ENCODE assay signal across 8 cellular contexts in the genomic region with DNA sequence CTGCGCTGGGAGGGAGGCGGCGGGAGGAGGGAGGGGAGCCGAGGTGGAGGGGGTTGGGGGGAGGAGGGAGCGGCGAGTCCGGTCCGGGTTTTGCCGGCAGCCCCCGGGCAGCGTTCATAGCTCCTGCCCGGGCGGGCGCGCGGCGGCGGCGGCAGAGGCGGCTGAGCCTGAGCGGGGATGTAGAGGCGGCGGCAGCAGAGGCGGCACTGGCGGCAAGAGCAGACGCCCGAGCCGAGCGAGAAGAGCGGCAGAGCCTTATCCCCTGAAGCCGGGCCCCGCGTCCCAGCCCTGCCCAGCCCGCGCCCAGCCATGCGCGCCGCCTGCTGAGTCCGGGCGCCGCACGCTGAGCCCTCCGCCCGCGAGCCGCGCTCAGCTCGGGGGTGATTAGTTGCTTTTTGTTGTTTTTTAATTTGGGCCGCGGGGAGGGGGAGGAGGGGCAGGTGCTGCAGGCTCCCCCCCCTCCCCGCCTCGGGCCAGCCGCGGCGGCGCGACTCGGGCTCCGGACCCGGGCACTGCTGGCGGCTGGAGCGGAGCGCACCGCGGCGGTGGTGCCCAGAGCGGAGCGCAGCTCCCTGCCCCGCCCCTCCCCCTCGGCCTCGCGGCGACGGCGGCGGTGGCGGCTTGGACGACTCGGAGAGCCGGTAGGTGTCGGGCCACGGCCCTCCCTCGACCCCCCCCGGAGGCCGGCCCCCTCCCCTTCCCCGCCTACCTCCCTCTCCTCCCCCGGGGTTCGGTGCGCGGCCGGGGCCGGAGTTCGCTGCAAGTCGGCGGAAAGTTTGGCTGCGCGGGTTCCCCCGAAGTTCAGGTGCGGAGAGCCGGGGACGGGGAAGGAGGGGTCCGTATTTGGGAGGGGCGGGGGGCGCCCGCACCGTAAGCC. TPM values are rescaled to one million over a fixed set of nuclear protein-coding genes. Genes with fewer than 3 reads are reported as not detected.
A peak's percentile ranks its signal among the peaks of the same experiment; 100 is the strongest.
DNase-seq lines count a peak whose midpoint lies in the region; ATAC-seq, FAIRE-seq and TF ChIP-seq lines count a peak whose summit lies in the region.

TSS of gene CXXC5 (plus strand) at position 145 of the 877 bp plus-strand sequence. CDS start 32,175 bp downstream, outside the sequence.

- no peak for TF ChIP-seq RAD21 in H1 (IDR thresholded peaks at IDR 0.05 in 1 of 2, conservative IDR thresholded peaks at IDR 0.05 in 1 of 2; ENCODE audit: low read depth in 2 of 2, low read length in 2 of 2)

- WGBS in H1 (ENCODE audit: extremely low coverage in 1 of 2, insufficient coverage in 1 of 2, insufficient read length in 1 of 2, insufficient replicate concordance in 2 of 2, low coverage in 1 of 2, low lambda C conversion rate in 2 of 2, missing lambda C conversion rate in 1 of 2), 2 experiments, result 2% methylated on average over 13 of the region's 106 CpGs; no CpG with 5 or more reads in 1 of the 2 experiments

- CTCF ChIA-PET in H1 (lab: Charles Lee; ENCODE audit: partially characterized antibody), result interaction anchor here (0.7 to 14.5 kb wide), 12 partner anchors 13 to 246 kb away, joined by 3 to 224 read pairs (median 4); no protein-coding TSS in a partner anchor

- no peak within 1 kb of the TSS for H2BK120ac ChIP-seq in H1 (replicated peaks; ENCODE audit: low read depth, low read length)

- no peak for FAIRE-seq in H1 (lab: Jason Lieb, UNC)

- H2BK20ac ChIP-seq in H1 (ENCODE audit: low read length), result peak within 1 kb of the TSS; percentile 95; the same call in 1 of the 2 replicates

- peaks cover 9 to 21% of the 10 kb centered on the region in 2 experiments for H4K20me1 ChIP-seq in H1 (replicated peaks in 1 of 2; ENCODE audit: control insufficient read depth in 1 of 2, insufficient read depth in 2 of 2, low read length in 2 of 2)

- POLR2A ChIA-PET in H1 (lab: Charles Lee; ENCODE audit: partially characterized antibody), result interaction anchor here (1.0 to 14.7 kb wide), 18 partner anchors 11 to 119 kb away, joined by 3 to 212 read pairs (median 4); no protein-coding TSS in a partner anchor

- H3K14ac ChIP-seq in H1 (ENCODE audit: insufficient read length), result no peak within 1 kb of the TSS

- H3K27me3 ChIP-seq in H1 (replicated peaks in 1 of 4; ENCODE audit: control insufficient read depth in 3 of 4, extremely low read depth in 1 of 4, insufficient read depth in 3 of 4, low read length in 3 of 4), result peaks cover 3 to 30% (median 22%) of the 10 kb centered on the region in 4 experiments

- no peak within 1 kb of the TSS for H3K4ac ChIP-seq in H1 (replicated peaks; ENCODE audit: insufficient read length, low read depth, low read length)

- DNase-seq in NCI-H2227 (lab: John Stamatoyannopoulos, UW; ENCODE audit: unreplicated experiment) (peak; percentile 87), H1 (ENCODE audit: low read depth in 1 of 2, low spot score in 2 of 2) (peak in 1 of 2 experiments; percentile 90), lung microvascular endothelial cell (ENCODE audit: low read depth in 2 of 2) (peak; percentile 87 to 91), T-helper 9 cell (no peak)
- peak; percentile 45 for DNase-seq in activated CD4-positive, alpha-beta T cell treated with anti-CD3 and anti-CD28 coated beads, Interleukin-2, amount 50 U/mL, for 1 hour
- peak in 4 of 6 experiments; percentile 25 to 46 (median 34) for DNase-seq in stimulated activated naive CD4-positive, alpha-beta T cell (lab: John Stamatoyannopoulos, UW)

- peak; percentile 26 for ATAC-seq in HG02623 (IDR thresholded peaks at IDR 0.05; ENCODE audit: unreplicated experiment)

- peak within 1 kb of the TSS; percentile 55 for H3K56ac ChIP-seq in H1 (replicated peaks; ENCODE audit: insufficient read length, low read depth, low read length)

- H3K9me3 ChIP-seq in H1 (ENCODE audit: insufficient read depth in 2 of 2, low read depth in 1 of 2, low read length in 1 of 2), result no peaks in the 10 kb centered on the region

- peaks cover 19% of the 10 kb centered on the region for H3K79me1 ChIP-seq in H1 (ENCODE audit: low read depth, low read length)

- peak within 1 kb of the TSS; percentile 84 for H3K4me3 ChIP-seq in GM08714 (ENCODE audit: low read length)
- H3K4me3 ChIP-seq in H1 (ENCODE audit: extremely low read depth in 1 of 4, insufficient read depth in 2 of 4, low read depth in 3 of 4, low read length in 4 of 4), result peak within 1 kb of the TSS; percentile 81 to 91 (median 90)

- peak within 1 kb of the TSS; percentile 41; the same call in 1 of the 2 replicates for H3K27ac ChIP-seq in H1 (ENCODE audit: low read depth, low read length)

- H3K18ac ChIP-seq in H1 (ENCODE audit: extremely low read depth, low read length), result peak within 1 kb of the TSS; percentile 87

- peaks cover 20 to 39% (median 33%) of the 10 kb centered on the region in 4 experiments for H3K4me1 ChIP-seq in H1 (replicated peaks in 1 of 4; ENCODE audit: control insufficient read depth in 3 of 4, insufficient read depth in 4 of 4, low read length in 3 of 4)

- H4K5ac ChIP-seq in H1 (ENCODE audit: insufficient read length, low read depth, low read length), result peak within 1 kb of the TSS; percentile 31

- peak within 1 kb of the TSS; percentile 75; the same call in 1 of the 2 replicates for H2BK12ac ChIP-seq in H1 (ENCODE audit: low read depth, low read length)

- no peak within 1 kb of the TSS for H3K23ac ChIP-seq in H1 (ENCODE audit: insufficient read length)

- H3K4me2 ChIP-seq in H1 (ENCODE audit: insufficient read depth in 1 of 2, low read depth in 2 of 2, low read length in 2 of 2), result peak within 1 kb of the TSS; percentile 91 to 97

- peaks cover 19 to 43% of the 10 kb centered on the region in 2 experiments for H3K79me2 ChIP-seq in H1 (ENCODE audit: control insufficient read depth in 1 of 2, insufficient read depth in 2 of 2, low read length in 2 of 2)

- H4K91ac ChIP-seq in H1 (replicated peaks; ENCODE audit: insufficient read length, low read length), result peak within 1 kb of the TSS; percentile 34

- no peak for TF ChIP-seq CTCF in H1 (IDR thresholded peaks at IDR 0.05; ENCODE audit: control extremely low read depth in 1 of 3, insufficient read depth in 1 of 3, low read depth in 1 of 3, low read length in 3 of 3)

- no peaks in the 10 kb centered on the region for H3K36me3 ChIP-seq in H1 (ENCODE audit: control insufficient read depth in 2 of 4, insufficient read depth in 4 of 4, low read length in 3 of 4)

- TF ChIP-seq POLR2A in H1 (IDR thresholded peaks at IDR 0.05; ENCODE audit: control extremely low read depth in 1 of 2, low read depth in 2 of 2, low read length in 2 of 2), result 0 out of 3 replicates have a peak, but pooled peaks of 1 of the 2 experiments have one; percentile 19

- no peak within 1 kb of the TSS for H2AK5ac ChIP-seq in H1 (ENCODE audit: low read depth, low read length)

- no peak within 1 kb of the TSS for H2AFZ ChIP-seq in H1 (ENCODE audit: low read length)

- no peak for TF ChIP-seq EP300 in H1 (IDR thresholded peaks at IDR 0.05; ENCODE audit: borderline replicate concordance in 1 of 2, low read depth in 2 of 2, low read length in 2 of 2)

- peak within 1 kb of the TSS; percentile 85 for H2BK5ac ChIP-seq in H1 (ENCODE audit: low read depth, low read length)

- H4K8ac ChIP-seq in H1 (ENCODE audit: extremely low read depth, insufficient read depth, low read length), result peak within 1 kb of the TSS; percentile 60

- peak within 1 kb of the TSS; percentile 54 to 73 (median 64) for H3K9ac ChIP-seq in H1 (replicated peaks in 1 of 4; ENCODE audit: extremely low read depth in 1 of 4, low read depth in 3 of 4, low read length in 3 of 4)

- peaks cover 24% of the 10 kb centered on the region for H3K23me2 ChIP-seq in H1 (ENCODE audit: low read depth, low read length)

- peak within 1 kb of the TSS; percentile 31; the same call in 1 of the 2 replicates for H2BK15ac ChIP-seq in H1 (ENCODE audit: low read length)

TF ChIP-seq in H1, 55 proteins besides CTCF, POLR2A, EP300 and RAD21 (continues in another document):
- peak; percentile 33 for TF ChIP-seq KDM4A (IDR thresholded peaks at IDR 0.05; ENCODE audit: low read depth, low read length, severe bottlenecking)
- no peak for TF ChIP-seq GTF2F1 (IDR thresholded peaks at IDR 0.05; ENCODE audit: borderline replicate concordance, low read depth, low read length)
- peak; percentile 13; the same call in 1 of the 2 replicates for TF ChIP-seq SP1 (IDR thresholded peaks at IDR 0.05; ENCODE audit: low read depth, low read length)
- TF ChIP-seq TAF1 (IDR thresholded peaks at IDR 0.05; ENCODE audit: low read depth, low read length), result peak; percentile 72
- TF ChIP-seq EZH2 (IDR thresholded peaks at IDR 0.05; ENCODE audit: low read depth, low read length, severe bottlenecking), result no peak
- peak; percentile 50 for TF ChIP-seq ASH2L (IDR thresholded peaks at IDR 0.05; ENCODE audit: low read length)
- no peak for TF ChIP-seq SAP30 (IDR thresholded peaks at IDR 0.05; ENCODE audit: insufficient read depth, insufficient replicate concordance, low read length)
- 0 out of 2 replicates have a peak, but pooled peaks have one; percentile 5 for TF ChIP-seq CREB1 (IDR thresholded peaks at IDR 0.05)
- TF ChIP-seq GABPA (IDR thresholded peaks at IDR 0.05; ENCODE audit: borderline replicate concordance, insufficient read depth, low read length), result no peak
- TF ChIP-seq ATF2 (IDR thresholded peaks at IDR 0.05; ENCODE audit: low read length), result no peak
- TF ChIP-seq, protein P1, sequence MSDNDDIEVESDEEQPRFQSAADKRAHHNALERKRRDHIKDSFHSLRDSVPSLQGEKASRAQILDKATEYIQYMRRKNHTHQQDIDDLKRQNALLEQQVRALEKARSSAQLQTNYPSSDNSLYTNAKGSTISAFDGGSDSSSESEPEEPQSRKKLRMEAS (IDR thresholded peaks at IDR 0.05), result peak; percentile 11

RNA-seq across cellular contexts. Expression of gene CXXC5, which starts in this region (rescaled TPM):
- total RNA-seq in H1 (2021; fragmentation: NEBNext Ultra II Directional; extraction: Animal tissue kit (Norgen Biotek cat#: 25700)), result 74.0 and 78.3 TPM in 2 replicates
- polyA plus RNA-seq in H1 (2011; rRNA removed), result 61.4 and 83.5 TPM in 2 replicates
- polyA plus RNA-seq in H1 (2011; cell fraction: cytosol; rRNA removed), result 68.8 TPM
- 52.7 TPM for polyA plus RNA-seq in H1 (2011; cell fraction: nucleus; rRNA removed)
- 35.6 to 47.4 TPM (median 43.3 TPM) in 4 replicates for polyA plus RNA-seq in H1 (2012, experiment 1 of 2)
- 56.6 TPM for polyA plus RNA-seq in H1 (2012, experiment 2 of 2)
- polyA plus RNA-seq in H1 (2013, experiment 1 of 2), result 62.3 TPM
- polyA plus RNA-seq in H1 (2013, experiment 2 of 2), result 67.3 TPM
- polyA minus RNA-seq in H1 (2011; rRNA and poly(A)+ RNA removed), result 25.6 and 39.8 TPM in 2 replicates
- 50.7 TPM for polyA minus RNA-seq in H1 (2011; cell fraction: cytosol; rRNA and poly(A)+ RNA removed)
- polyA minus RNA-seq in H1 (2011; cell fraction: nucleus; rRNA and poly(A)+ RNA removed), result 39.2 TPM
- total RNA-seq in lung microvascular endothelial cell, result 20.7 and 39.1 TPM in 2 replicates
